9 cellular contexts compared by ENCODE assay signal in genomic region chr9:755454-756381, GRCh38.
DNase-seq lines count a peak whose midpoint lies in the region; ATAC-seq, FAIRE-seq and TF ChIP-seq lines count a peak whose summit lies in the region.
"Had no signal": no experiment of that assay in that cellular context is flagged by ENCODE, and none has a peak within 500 bp of the region (broad histone marks: within the 10 kb centered on the region; RNA-seq: fewer than 3 reads in every experiment).

No MANE protein-coding gene starts in this region.

- H3K27ac ChIP-seq in breast epithelium (no peak overlapping the region), RWPE2 (ENCODE audit: poor library complexity, severe bottlenecking) (peak overlapping the region; percentile 45), OCI-LY7 (ENCODE audit: low read depth, low read length, poor library complexity, severe bottlenecking) (no peak overlapping the region)

- H3K4me1 Mint-ChIP-seq in MCF 10A (ENCODE audit: insufficient read depth, unreplicated experiment) (peaks cover 14% of the 10 kb centered on the region), glutamatergic neuron (ENCODE audit: low read depth, unreplicated experiment) (no peaks in the 10 kb centered on the region)

- DNase-seq in MCF 10A (ENCODE audit: unreplicated experiment) (peak; percentile 89), breast epithelium (ENCODE audit: low spot score in 2 of 2) (no peak), RWPE2 (ENCODE audit: low spot score) (no peak), fibroblast of peridontal ligament (ENCODE audit: extremely low read depth) (peak; percentile 87), urothelium cell line (ENCODE audit: low spot score) (peak; percentile 55), NCI-H1436 treated with DMSO at 0.1 percent for 48 hours (lab: John Stamatoyannopoulos, UW) (no peak), glutamatergic neuron (no peak), OCI-LY7 (ENCODE audit: low spot score) (no peak)
- DNase-seq: heart left ventricle had no signal

- H3K27me3 Mint-ChIP-seq in MCF 10A (ENCODE audit: insufficient read depth, unreplicated experiment) (no peaks in the 10 kb centered on the region), glutamatergic neuron (ENCODE audit: unreplicated experiment) (peaks cover 5% of the 10 kb centered on the region)

- H3K9me3 Mint-ChIP-seq in MCF 10A (ENCODE audit: unreplicated experiment) (no peaks in the 10 kb centered on the region), glutamatergic neuron (ENCODE audit: unreplicated experiment) (peaks cover 4% of the 10 kb centered on the region)

- H3K79me2 ChIP-seq in OCI-LY7 (ENCODE audit: insufficient read depth, low read depth, low read length): no peaks in the 10 kb centered on the region

- TF ChIP-seq POLR2A in breast epithelium (IDR thresholded peaks at IDR 0.05): no peak

- peak; percentile 35; the same call in 2 of the 3 replicates for ATAC-seq in RWPE2 (ENCODE audit: low read depth)

- H3K4me1 ChIP-seq in breast epithelium (peaks cover 3 to 5% of the 10 kb centered on the region in 2 donors), RWPE2 (ENCODE audit: insufficient read depth, poor library complexity, severe bottlenecking) (peaks cover 25% of the 10 kb centered on the region), OCI-LY7 (ENCODE audit: insufficient read depth, low read length, poor library complexity, severe bottlenecking) (peaks cover 12% of the 10 kb centered on the region)

- H3K4me3 Mint-ChIP-seq in MCF 10A (ENCODE audit: unreplicated experiment): no peak overlapping the region
- no peak overlapping the region for H3K4me3 Mint-ChIP-seq in glutamatergic neuron (ENCODE audit: unreplicated experiment)

- H3K27ac Mint-ChIP-seq in MCF 10A (ENCODE audit: low read depth, unreplicated experiment) (peak overlapping the region; percentile 4), glutamatergic neuron (ENCODE audit: unreplicated experiment) (no peak overlapping the region)

- H4K20me1 ChIP-seq in OCI-LY7 (ENCODE audit: insufficient read depth, low read length): no peaks in the 10 kb centered on the region

- no peaks in the 10 kb centered on the region for H3K9me3 ChIP-seq in breast epithelium
- no peaks in the 10 kb centered on the region for H3K9me3 ChIP-seq in RWPE2 (ENCODE audit: severe bottlenecking)
- no peaks in the 10 kb centered on the region for H3K9me3 ChIP-seq in OCI-LY7 (ENCODE audit: low read length)
- H3K9me3 ChIP-seq: heart left ventricle had no signal

- FAIRE-seq in urothelium cell line (lab: Jason Lieb, UNC): no peak

- intact Hi-C loops in MCF 10A (cut with micrococcal nuclease): loop anchor here (2.0 kb wide), 1 partner anchor 369 kb away; no protein-coding TSS in a partner anchor
- intact Hi-C loops in breast epithelium (cut with DNase I; ENCODE audit: low total_unique reads): loop anchor here (10.0 kb wide), 1 partner anchor 61 kb away; no protein-coding TSS in a partner anchor
- intact Hi-C loops in OCI-LY7 (cut with micrococcal nuclease; ENCODE audit: unreplicated experiment): no loop called here

- no peaks in the 10 kb centered on the region for H3K9me2 ChIP-seq in OCI-LY7 (ENCODE audit: insufficient read depth, low read length)

- H3K27me3 ChIP-seq in breast epithelium: no peaks in the 10 kb centered on the region
- no peaks in the 10 kb centered on the region for H3K27me3 ChIP-seq in RWPE2 (ENCODE audit: insufficient read depth, poor library complexity, severe bottlenecking)
- H3K27me3 ChIP-seq: heart left ventricle had no signal

- H3K4me3 ChIP-seq in breast epithelium (no peak overlapping the region), RWPE2 (ENCODE audit: severe bottlenecking) (no peak overlapping the region), OCI-LY7 (ENCODE audit: low read depth, low read length, poor library complexity, severe bottlenecking) (no peak overlapping the region)
- H3K4me3 ChIP-seq: heart left ventricle had no signal

- H3K36me3 ChIP-seq in breast epithelium (no peaks in the 10 kb centered on the region), RWPE2 (ENCODE audit: low read depth) (no peaks in the 10 kb centered on the region), OCI-LY7 (ENCODE audit: insufficient read depth, low read length) (no peaks in the 10 kb centered on the region)

- H3K36me3 Mint-ChIP-seq in MCF 10A (ENCODE audit: insufficient read depth, unreplicated experiment) (peaks cover 23% of the 10 kb centered on the region), glutamatergic neuron (ENCODE audit: unreplicated experiment) (no peaks in the 10 kb centered on the region)

- CTCF ChIA-PET in MCF 10A (lab: Yijun Ruan, JAX) (interaction anchor here (0.6 to 2.7 kb wide), 12 partner anchors 9 to 413 kb away, joined by 3 to 13 read pairs (median 4); no protein-coding TSS in a partner anchor), OCI-LY7 (lab: Charles Lee; ENCODE audit: unreplicated experiment) (interaction anchor here (1.4 kb wide), 1 partner anchor 128 kb away, joined by 5 read pairs; no protein-coding TSS in a partner anchor)

- POLR2A ChIA-PET in MCF 10A (lab: Yijun Ruan, JAX) (interaction anchor here (0.5 to 1.9 kb wide), 4 partner anchors 16 to 368 kb away, joined by 3 to 6 read pairs (median 4); no protein-coding TSS in a partner anchor), OCI-LY7 (lab: Charles Lee) (interaction anchor here (0.6 to 1.1 kb wide), 2 partner anchors 138 to 579 kb away, joined by 6 to 7 read pairs; no protein-coding TSS in a partner anchor)

- BruUV-seq in MCF 10A (replicated peaks; lab: Mats Ljungman, UMichigan): no TSS peak
- BruUV-seq in OCI-LY7 (replicated peaks; lab: Mats Ljungman, UMichigan): no TSS peak

- no peak overlapping the region for H3K4me2 ChIP-seq in OCI-LY7 (ENCODE audit: low read length)

- TF ChIP-seq CTCF in MCF 10A (IDR thresholded peaks at IDR 0.05; ENCODE audit: unreplicated experiment): no peak
- no peak for TF ChIP-seq CTCF in breast epithelium (IDR thresholded peaks at IDR 0.05)
- no peak for TF ChIP-seq CTCF in RWPE2 (IDR thresholded peaks at IDR 0.05; ENCODE audit: poor library complexity, severe bottlenecking)
- TF ChIP-seq CTCF in glutamatergic neuron (IDR thresholded peaks at IDR 0.05; ENCODE audit: partially characterized antibody, unreplicated experiment): no peak
- TF ChIP-seq CTCF in OCI-LY7 (conservative IDR thresholded peaks at IDR 0.05; ENCODE audit: low read length): no peak

- H2AFZ ChIP-seq in OCI-LY7 (ENCODE audit: low read length): no peak overlapping the region

Comparison
In these comparisons a context has a peak if more than half of its experiments do, and no peak if none do; other contexts are left out.
1. DNase-seq: peak in MCF 10A (single experiment), fibroblast of peridontal ligament (single experiment) and urothelium cell line (single experiment); none in breast epithelium (0 of 2), RWPE2 (single experiment), NCI-H1436 treated with DMSO at 0.1 percent for 48 hours (single experiment), glutamatergic neuron (single experiment) and OCI-LY7 (single experiment).